33 cellular contexts compared by ENCODE assay signal in genomic region chr6:170485159-170485558, GRCh38.
DNase-seq lines count a peak whose midpoint lies in the region; ATAC-seq, FAIRE-seq and TF ChIP-seq lines count a peak whose summit lies in the region.
"Had no signal": no experiment of that assay in that cellular context is flagged by ENCODE, and none has a peak within 500 bp of the region (broad histone marks: within the 10 kb centered on the region; RNA-seq: fewer than 3 reads in every experiment).

No MANE protein-coding gene starts in this region.

- CTCF ChIA-PET in K562 (lab: Yijun Ruan, JAX; ENCODE audit: low intra/inter-chr PET ratio): no interaction called here

- intact Hi-C loops in K562 (cut with micrococcal nuclease): no loop called here

- H3F3A ChIP-seq in neural progenitor cell (ENCODE audit: low read depth): no peaks in the 10 kb centered on the region

- H3K4me1 ChIP-seq in K562 (replicated peaks in 1 of 2; ENCODE audit: control insufficient read depth in 2 of 2, insufficient read depth in 2 of 2, low read length in 2 of 2): no peaks in the 10 kb centered on the region
- peaks cover 32% of the 10 kb centered on the region for H3K4me1 ChIP-seq in neural progenitor cell
- H3K4me1 ChIP-seq: A549; BLaER1 treated with 17β-estradiol and CSF1 and Interleukin-3, amounts not matched to agents 10 nM and 100 nM; right lobe of liver had no signal

- H3K9me3 Mint-ChIP-seq in neural progenitor cell: peaks cover 20% of the 10 kb centered on the region
- no peaks in the 10 kb centered on the region for H3K9me3 Mint-ChIP-seq in endothelial cell (ENCODE audit: unreplicated experiment)

- ATAC-seq in K562: no peak
- no peak for ATAC-seq in HG02970 (IDR thresholded peaks at IDR 0.05; ENCODE audit: low FRiP score, unreplicated experiment)
- ATAC-seq: A549; activated T-cell treated with anti-CD3 and anti-CD28 coated beads, Interleukin-2, amount 50 U/mL, for 4 hours; esophagus mucosa; left lung; right lobe of liver had no signal

- H3K79me2 ChIP-seq in K562 (ENCODE audit: control insufficient read depth, insufficient read depth, low read length) (no peaks in the 10 kb centered on the region), neural progenitor cell (ENCODE audit: low read depth) (no peaks in the 10 kb centered on the region)

- H3K36me3 ChIP-seq in K562 (ENCODE audit: control insufficient read depth, insufficient read depth, low read length) (no peaks in the 10 kb centered on the region), neural progenitor cell (no peaks in the 10 kb centered on the region)
- H3K36me3 ChIP-seq: BLaER1 treated with 17β-estradiol and CSF1 and Interleukin-3, amounts not matched to agents 10 nM and 100 nM; left lung; neutrophil; right lobe of liver; WERI-Rb-1 had no signal

- TF ChIP-seq POLR2A in K562 (conservative IDR thresholded peaks at IDR 0.05): no peak

- H3K4me3 Mint-ChIP-seq in neural progenitor cell (no peak overlapping the region), endothelial cell (ENCODE audit: unreplicated experiment) (no peak overlapping the region)
- H3K4me3 Mint-ChIP-seq: activated T-cell treated with anti-CD3 and anti-CD28 coated beads, Interleukin-2, amount 50 U/mL, for 4 hours had no signal

- H3K4me2 ChIP-seq in K562 (ENCODE audit: insufficient read depth, low read length) (no peak overlapping the region), neural progenitor cell (peak overlapping the region; percentile 19)
- H3K4me2 ChIP-seq: A549; BLaER1 treated with 17β-estradiol and CSF1 and Interleukin-3, amounts not matched to agents 10 nM and 100 nM had no signal

- TF ChIP-seq RAD21 in K562 (CRISPR knock-in tag; conservative IDR thresholded peaks at IDR 0.05 in 1 of 2, IDR thresholded peaks at IDR 0.05 in 1 of 2): no peak

- H3K9ac ChIP-seq in K562 (ENCODE audit: insufficient read depth in 1 of 2, low read depth in 2 of 2, low read length in 2 of 2) (no peak overlapping the region), neural progenitor cell (no peak overlapping the region)
- H3K9ac ChIP-seq: BLaER1 treated with 17β-estradiol and CSF1 and Interleukin-3, amounts not matched to agents 10 nM and 100 nM had no signal

- H3K27ac Mint-ChIP-seq in neural progenitor cell: peak overlapping the region; percentile 9
- H3K27ac Mint-ChIP-seq in endothelial cell (ENCODE audit: unreplicated experiment): no peak overlapping the region

- no peaks in the 10 kb centered on the region for H3K9me1 ChIP-seq in K562 (ENCODE audit: control insufficient read depth, insufficient read depth, low read length)

- 0 out of 2 replicates have a peak, but pooled peaks cover 5% of the 10 kb centered on the region for H3K9me3 ChIP-seq in K562 (replicated peaks; ENCODE audit: control insufficient read depth, insufficient read depth, low read depth, low read length)
- peaks cover 6% of the 10 kb centered on the region for H3K9me3 ChIP-seq in neural progenitor cell (ENCODE audit: low read depth)
- H3K9me3 ChIP-seq: A549, neutrophil, right lobe of liver had no signal

- H2AFZ ChIP-seq in K562 (ENCODE audit: low read depth, low read length) (no peak overlapping the region), neural progenitor cell (replicated peaks) (no peak overlapping the region)

- 0% methylated on average over 5 of the region's 5 CpGs for WGBS in K562 (ENCODE audit: insufficient coverage, low coverage, missing lambda C conversion rate)

- DNase-seq in SKM-1 treated with dmso at 0.1 percent for 144 hours (lab: John Stamatoyannopoulos, UW; ENCODE audit: unreplicated experiment) (peak; percentile 20), SKM-1 (lab: John Stamatoyannopoulos, UW; ENCODE audit: unreplicated experiment) (no peak), MV-4-11 (lab: John Stamatoyannopoulos, UW) (peak; percentile 47), K562 (ENCODE audit: extremely low read depth in 1 of 4, low spot score in 3 of 4) (no peak), neural progenitor cell (ENCODE audit: low spot score) (no peak), endothelial cell (ENCODE audit: low spot score) (no peak), epidermal melanocyte (ENCODE audit: insufficient read length, low spot score) (no peak)
- DNase-seq: activated CD4-positive, alpha-beta T cell treated with anti-CD3 and anti-CD28 coated beads, Interleukin-2, amount 50 U/mL, for 1 hour; activated naive CD4-positive, alpha-beta T cell; activated T-cell treated with anti-CD3 and anti-CD28 coated beads, Interleukin-2, amount 50 U/mL, for 4 hours; COR-L47; effector memory CD4-positive, alpha-beta T cell; GF-D8; HCEC 1CT; hypothalamus; left lung; mesendoderm; NCI-H1105 treated with DMSO at 0.1 percent for 48 hours; NCI-H1930; NCI-H226; NCI-H774; right lobe of liver; stimulated activated CD4-positive, alpha-beta T cell treated with anti-CD3 and anti-CD28 coated beads, Interleukin-12 subunit alpha, Interleukin-12 subunit beta, amount 100 ng/mL, for 4 hours; stimulated activated CD4-positive, alpha-beta T cell treated with anti-CD3 and anti-CD28 coated beads, Interleukin-4, amount 100 ng/mL, for 1 hour; trophoblast cell; WERI-Rb-1 had no signal

- peaks cover 18 to 27% of the 10 kb centered on the region in 2 experiments for H3K27me3 ChIP-seq in K562 (ENCODE audit: control insufficient read depth in 2 of 2, insufficient read depth in 2 of 2, low read length in 2 of 2)
- no peaks in the 10 kb centered on the region for H3K27me3 ChIP-seq in neural progenitor cell
- H3K27me3 ChIP-seq: BLaER1 treated with 17β-estradiol and CSF1 and Interleukin-3, amounts not matched to agents 10 nM and 100 nM; left lung; neutrophil; right lobe of liver had no signal

- H3K36me3 Mint-ChIP-seq in neural progenitor cell: peaks cover 6% of the 10 kb centered on the region
- no peaks in the 10 kb centered on the region for H3K36me3 Mint-ChIP-seq in endothelial cell (ENCODE audit: low read depth, unreplicated experiment)

- H3K27me3 Mint-ChIP-seq in neural progenitor cell (ENCODE audit: insufficient read depth, low read depth) (peaks cover 4% of the 10 kb centered on the region), endothelial cell (ENCODE audit: unreplicated experiment) (peaks cover 3% of the 10 kb centered on the region)

- TF ChIP-seq CTCF in K562 (IDR thresholded peaks at IDR 0.05 in 2 of 3, conservative IDR thresholded peaks at IDR 0.05 in 1 of 3; ENCODE audit: insufficient read depth in 2 of 3, low read depth in 1 of 3, low read length in 3 of 3) (no peak), neural progenitor cell (IDR thresholded peaks at IDR 0.05) (no peak), endothelial cell (IDR thresholded peaks at IDR 0.05; ENCODE audit: unreplicated experiment) (no peak)

- H3K4me1 Mint-ChIP-seq in neural progenitor cell (peaks cover 38% of the 10 kb centered on the region), endothelial cell (ENCODE audit: unreplicated experiment) (no peaks in the 10 kb centered on the region)

- no peaks in the 10 kb centered on the region for H4K20me1 ChIP-seq in K562 (replicated peaks; ENCODE audit: control insufficient read depth, insufficient read depth, low read length)
- no peaks in the 10 kb centered on the region for H4K20me1 ChIP-seq in neural progenitor cell (ENCODE audit: low read depth)
- H4K20me1 ChIP-seq: BLaER1 treated with 17β-estradiol and CSF1 and Interleukin-3, amounts not matched to agents 10 nM and 100 nM had no signal

- no peak for TF ChIP-seq EP300 in K562 (IDR thresholded peaks at IDR 0.05; ENCODE audit: low read length)

- no peak overlapping the region for H3K27ac ChIP-seq in K562 (ENCODE audit: extremely low read depth, low read depth, low read length)
- no peak overlapping the region for H3K27ac ChIP-seq in neural progenitor cell
- H3K27ac ChIP-seq: A549; BLaER1 treated with 17β-estradiol and CSF1 and Interleukin-3, amounts not matched to agents 10 nM and 100 nM; left lung; neutrophil; right lobe of liver; WERI-Rb-1 had no signal

- FAIRE-seq in K562 (lab: Jason Lieb, UNC): no peak
- FAIRE-seq: A549, colon, GM19239 had no signal

- H3K4me3 ChIP-seq in K562 (no peak overlapping the region), neural progenitor cell (no peak overlapping the region)
- H3K4me3 ChIP-seq: A549; BLaER1 treated with 17β-estradiol and CSF1 and Interleukin-3, amounts not matched to agents 10 nM and 100 nM; left lung; right lobe of liver had no signal

- no TSS peak for BruUV-seq in K562 (replicated peaks; lab: Mats Ljungman, UMichigan)

- POLR2A ChIA-PET in K562 (lab: Yijun Ruan, JAX): no interaction called here

- in situ Hi-C loops in K562 (cut with MboI): no loop called here

TF ChIP-seq in K562, 482 proteins besides CTCF, POLR2A, EP300 and RAD21:
- no peak for TF ChIP-seq MTA2 (IDR thresholded peaks at IDR 0.05; ENCODE audit: low read depth)
- no peak for TF ChIP-seq FOXM1 (IDR thresholded peaks at IDR 0.05; ENCODE audit: low read depth)
- TF ChIP-seq FOXM1 (CRISPR knock-in tag; IDR thresholded peaks at IDR 0.05; ENCODE audit: low read depth): no peak
- TF ChIP-seq ZNF695 (CRISPR knock-in tag; IDR thresholded peaks at IDR 0.05): no peak
- TF ChIP-seq RBM22 (IDR thresholded peaks at IDR 0.05; ENCODE audit: low read depth, low read length, poor library complexity, severe bottlenecking): no peak
- TF ChIP-seq NONO (IDR thresholded peaks at IDR 0.05; ENCODE audit: low read depth in 2 of 2, low read length in 1 of 2): no peak
- TF ChIP-seq PRMT5 (CRISPR knock-in tag; IDR thresholded peaks at IDR 0.05): no peak
- 0 out of 2 replicates have a peak, but pooled peaks have one; percentile 7 for TF ChIP-seq SPI1 (IDR thresholded peaks at IDR 0.05; ENCODE audit: borderline replicate concordance, low read depth, low read length)

Comparison
In these comparisons a context has a peak if more than half of its experiments do, and no peak if none do; other contexts are left out.
1. DNase-seq: peak in SKM-1 treated with dmso at 0.1 percent for 144 hours (single experiment) and MV-4-11 (single experiment); none in SKM-1 (single experiment), K562 (0 of 4), neural progenitor cell (single experiment), endothelial cell (single experiment) and epidermal melanocyte (single experiment).